ENCODE assay signal across 19 cellular contexts in the genomic region with DNA sequence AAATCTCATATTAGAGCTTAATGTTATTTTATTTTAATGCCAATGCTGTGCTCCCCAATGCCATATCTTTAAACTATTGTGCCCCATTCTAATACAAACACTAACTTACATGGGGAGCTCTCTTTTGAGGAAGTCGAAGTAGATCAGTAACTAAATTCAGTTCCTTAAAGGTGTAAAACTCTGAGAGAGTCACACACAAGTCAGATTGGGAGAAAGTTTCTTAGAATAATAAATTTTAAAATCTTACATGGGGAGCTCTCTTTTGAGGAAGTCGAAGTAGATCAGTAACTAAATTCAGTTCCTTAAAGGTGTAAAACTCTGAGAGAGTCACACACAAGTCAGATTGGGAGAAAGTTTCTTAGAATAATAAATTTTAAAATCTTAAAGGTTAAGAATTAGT. TPM values are rescaled to one million over a fixed set of nuclear protein-coding genes. Genes with fewer than 3 reads are reported as not detected.
DNase-seq lines count a peak whose midpoint lies in the region; ATAC-seq and TF ChIP-seq lines count a peak whose summit lies in the region.
"Not testable (repeated sequence)": the region's sequence is repeated elsewhere in the genome, so short reads cannot be mapped to it uniquely, and the experiment has no call there.
"Had no signal": no experiment of that assay in that cellular context is flagged by ENCODE, and none has a peak within 500 bp of the region (broad histone marks: within the 10 kb centered on the region; RNA-seq: fewer than 3 reads in every experiment).

No MANE protein-coding gene starts in this region.

- peak overlapping the region; percentile 56 for H3K4me3 Mint-ChIP-seq in WTC11

- ATAC-seq in GM18505 (IDR thresholded peaks at IDR 0.05; ENCODE audit: unreplicated experiment) (peak; percentile 70), GM18909 (IDR thresholded peaks at IDR 0.05; ENCODE audit: poor library complexity, unreplicated experiment) (peak; percentile 89), GM19467 (IDR thresholded peaks at IDR 0.05; ENCODE audit: unreplicated experiment) (peak; percentile 65), GM21737 (IDR thresholded peaks at IDR 0.05; ENCODE audit: unreplicated experiment) (peak; percentile 93), HG02840 (IDR thresholded peaks at IDR 0.05; ENCODE audit: low FRiP score, unreplicated experiment) (peak; percentile 70), HG03108 (IDR thresholded peaks at IDR 0.05; ENCODE audit: unreplicated experiment) (peak; percentile 75), HG03460 (IDR thresholded peaks at IDR 0.05; ENCODE audit: unreplicated experiment) (peak; percentile 68)
- not testable (repeated sequence) for ATAC-seq in WTC11

- DNase-seq in WTC11 (ENCODE audit: low spot score) = not testable (repeated sequence)

- not testable (repeated sequence) for H3K27me3 Mint-ChIP-seq in WTC11 (ENCODE audit: low read depth)

- H3K36me3 Mint-ChIP-seq in WTC11 = not testable (repeated sequence)

- peaks cover 25% of the 10 kb centered on the region for H3K4me1 Mint-ChIP-seq in WTC11

- not testable (repeated sequence) for TF ChIP-seq CTCF in WTC11 (IDR thresholded peaks at IDR 0.05)

- POLR2A ChIA-PET in WTC11 (lab: Charles Lee) = interaction anchor here (0.6 kb wide), 1 partner anchor 46 kb away, joined by 3 read pairs; no protein-coding TSS in a partner anchor

- TF ChIP-seq POLR2A in GM18505 (IDR thresholded peaks at IDR 0.05; ENCODE audit: borderline replicate concordance, extremely low read depth, insufficient read depth, insufficient read length) = not testable (repeated sequence)

- not testable (repeated sequence) for H3K27ac Mint-ChIP-seq in WTC11

- CTCF ChIA-PET in WTC11 (lab: Charles Lee) = interaction anchor here (1.0 kb wide), 1 partner anchor 418 kb away, joined by 3 read pairs; no protein-coding TSS in a partner anchor

- H3K9me3 Mint-ChIP-seq in WTC11 = not testable (repeated sequence)

RNA-seq across cellular contexts. Expression of a gene that starts 49.7 kb away (rescaled TPM):
- 44.1 to 63.6 TPM (median 45.9 TPM) in 3 replicates for total RNA-seq in WTC11 (2021)
- total RNA-seq: activated B cell treated with CpG ODN at 0.5 μM for 24 hours; activated CD4-positive, alpha-beta T cell treated with anti-CD3 and anti-CD28 coated beads, Interleukin-2, amount 10 ng/mL, durations not matched to agents 7 days and 5 days; activated CD8-positive, alpha-beta memory T cell treated with anti-CD3 and anti-CD28 coated beads for 36 hours; B cell; CD4-positive, alpha-beta memory T cell; glomerular endothelial cell; lower lobe of right lung; PC-9; right atrium auricular region; Right ventricle myocardium inferior; T-helper 1 cell treated with Interleukin-12 subunit alpha and Interleukin-12 subunit beta and Interleukin-4 antibody, amounts not matched to agents 30 ng/mL and 1 ng/mL, for 36 hours had no signal
